23 cellular contexts compared by ENCODE assay signal in genomic region chr6:40695750-40696415, GRCh38.
A peak's percentile ranks its signal among the peaks of the same experiment; 100 is the strongest.
DNase-seq lines count a peak whose midpoint lies in the region; ATAC-seq, FAIRE-seq and TF ChIP-seq lines count a peak whose summit lies in the region.
"Had no signal": no experiment of that assay in that cellular context is flagged by ENCODE, and none has a peak within 500 bp of the region (broad histone marks: within the 10 kb centered on the region; RNA-seq: fewer than 3 reads in every experiment).

No MANE protein-coding gene starts in this region.

- no peak for TF ChIP-seq CTCF in pancreas (IDR thresholded peaks at IDR 0.05)

- no peak for FAIRE-seq in pancreas (lab: Jason Lieb, UNC)
- FAIRE-seq: H54 had no signal

- no peaks in the 10 kb centered on the region for H3K36me3 ChIP-seq in pancreas
- H3K36me3 ChIP-seq: cardiac muscle cell, tibial artery had no signal

- no peaks in the 10 kb centered on the region for H3K4me1 ChIP-seq in pancreas
- H3K4me1 ChIP-seq: Caco-2, tibial artery had no signal

- no peaks in the 10 kb centered on the region for H3K9me3 ChIP-seq in pancreas
- H3K9me3 ChIP-seq: Caco-2, tibial artery had no signal

- DNase-seq in DMS53 (lab: John Stamatoyannopoulos, UW): peak; percentile 84
- peak; percentile 40 for DNase-seq in NAMALWA (ENCODE audit: low spot score)
- peak; percentile 15 for DNase-seq in NCI-H774 (lab: John Stamatoyannopoulos, UW)
- DNase-seq in pancreas: peak in 1 of 6 donors; percentile 24
- no peak for DNase-seq in stimulated activated CD4-positive, alpha-beta T cell treated with anti-CD3 and anti-CD28 coated beads, Interleukin-2, amount 100 ng/mL, for 48 hours
- DNase-seq: activated CD4-positive, CD25-positive, alpha-beta regulatory T cell; activated CD8-positive, alpha-beta T cell treated with anti-CD3 and anti-CD28 coated beads for 36 hours; activated naive CD4-positive, alpha-beta T cell treated with Interleukin-2 at 50 U/mL for 16 hours; activated T-cell treated with anti-CD3 and anti-CD28 coated beads, Interleukin-2, amount 50 U/mL, for 1 hour; amygdala; GDM1; glutamatergic neuron; KG1; left colon; stimulated activated CD4-positive, alpha-beta T cell treated with anti-CD3 and anti-CD28 coated beads, Interleukin-2, amount 100 ng/mL, for 24 hours; stimulated activated naive CD4-positive, alpha-beta T cell treated with Interleukin-2 at 50 U/mL for 16 hours; tibial artery had no signal

- no peak overlapping the region for H3K4me3 ChIP-seq in pancreas
- H3K4me3 ChIP-seq: cardiac muscle cell, tibial artery had no signal

- H3K27me3 ChIP-seq in pancreas: no peaks in the 10 kb centered on the region
- H3K27me3 ChIP-seq: cardiac muscle cell had no signal

- ATAC-seq in pancreas (peak in 3 of 4 donors; percentile 54 to 73 (median 57)), GM21528 (IDR thresholded peaks at IDR 0.05; ENCODE audit: low FRiP score, unreplicated experiment) (no peak), SK-N-SH treated with all-trans-retinoic acid at 6 μM for 48 hours (no peak)

- intact Hi-C loops in pancreas (cut with DNase I): no loop called here

- no peak overlapping the region for H3K27ac ChIP-seq in pancreas
- H3K27ac ChIP-seq: cardiac muscle cell, RWPE1, tibial artery had no signal

- 67% methylated on average over 8 of the region's 8 CpGs for WGBS in pancreas, 2 donors

TF ChIP-seq in SK-N-SH treated with all-trans-retinoic acid at 6 μM for 48 hours, 23 proteins besides CTCF, POLR2A, EP300 and RAD21:
- TF ChIP-seq BACH2 (CRISPR knock-in tag; IDR thresholded peaks at IDR 0.05; ENCODE audit: borderline replicate concordance): no peak

Comparison
In these comparisons a context has a peak if more than half of its experiments do, and no peak if none do; other contexts are left out.
1. DNase-seq: peak in DMS53 (single experiment), NAMALWA (single experiment) and NCI-H774 (single experiment); none in stimulated activated CD4-positive, alpha-beta T cell treated with anti-CD3 and anti-CD28 coated beads, Interleukin-2, amount 100 ng/mL, for 48 hours (0 of 2).
2. ATAC-seq: peak in pancreas (3 of 4); none in GM21528 (single experiment) and SK-N-SH treated with all-trans-retinoic acid at 6 μM for 48 hours (single experiment).